In genomic region chr7:16958724-16959123, GRCh38 we compare ENCODE assay signal across 1 cellular context.
TF ChIP-seq lines count a peak whose summit lies in the region.

No MANE protein-coding gene starts in this region.

TF ChIP-seq in HepG2, 621 proteins besides CTCF, POLR2A, EP300 and RAD21 (continued from another document and continues in another):
- TF ChIP-seq ATF4 (CRISPR knock-in tag; IDR thresholded peaks at IDR 0.05) (peak in 1 of 2 experiments; percentile 12; a peak in 1 of 4 replicates), ZMYM2 (CRISPR knock-in tag; IDR thresholded peaks at IDR 0.05) (0 out of 2 replicates have a peak, but pooled peaks have one; percentile 30), HOXD1 (CRISPR knock-in tag; IDR thresholded peaks at IDR 0.05) (no peak), CAMTA2 (CRISPR knock-in tag; IDR thresholded peaks at IDR 0.05; ENCODE audit: borderline replicate concordance) (no peak), RAD51 (IDR thresholded peaks at IDR 0.05; ENCODE audit: borderline replicate concordance) (no peak), HNF4G (IDR thresholded peaks at IDR 0.05; ENCODE audit: borderline replicate concordance, low read depth, low read length) (peak; percentile 59; the same call in 1 of the 2 replicates), HNF4G (CRISPR knock-in tag; IDR thresholded peaks at IDR 0.05; ENCODE audit: borderline replicate concordance, low read depth) (no peak), RFX3 (CRISPR knock-in tag; IDR thresholded peaks at IDR 0.05) (no peak), TCF7 (IDR thresholded peaks at IDR 0.05; ENCODE audit: low read depth) (peak; percentile 90), THRA (CRISPR knock-in tag; IDR thresholded peaks at IDR 0.05; ENCODE audit: borderline replicate concordance) (peak; percentile 21; the same call in 1 of the 2 replicates), ZFP36L2 (CRISPR knock-in tag; IDR thresholded peaks at IDR 0.05) (no peak), BCL6 (CRISPR knock-in tag; IDR thresholded peaks at IDR 0.05) (peak; percentile 82), ZNF224 (CRISPR knock-in tag; IDR thresholded peaks at IDR 0.05) (no peak), ZNF34 (CRISPR knock-in tag; IDR thresholded peaks at IDR 0.05; ENCODE audit: borderline replicate concordance) (no peak), SOX5 (CRISPR knock-in tag; IDR thresholded peaks at IDR 0.05; ENCODE audit: borderline replicate concordance) (peak; percentile 90), FOXP1 (IDR thresholded peaks at IDR 0.05) (no peak), FOXP1 (CRISPR knock-in tag; IDR thresholded peaks at IDR 0.05) (peak; percentile 91), HOXA7 (CRISPR knock-in tag; IDR thresholded peaks at IDR 0.05) (no peak), SIX4 (CRISPR knock-in tag; IDR thresholded peaks at IDR 0.05) (peak; percentile 36; the same call in 1 of the 2 replicates), PHF20 (CRISPR knock-in tag; IDR thresholded peaks at IDR 0.05) (no peak), ZNF570 (CRISPR knock-in tag; IDR thresholded peaks at IDR 0.05; ENCODE audit: borderline replicate concordance) (no peak), ZNF777 (CRISPR knock-in tag; IDR thresholded peaks at IDR 0.05) (no peak), SRSF4 (IDR thresholded peaks at IDR 0.05; ENCODE audit: low read depth, low read length, poor library complexity, severe bottlenecking) (no peak), ZNF614 (CRISPR knock-in tag; IDR thresholded peaks at IDR 0.05; ENCODE audit: borderline replicate concordance) (peak; percentile 57; the same call in 1 of the 2 replicates), GATAD2A (CRISPR knock-in tag; IDR thresholded peaks at IDR 0.05) (peak; percentile 91), ISL2 (CRISPR knock-in tag; IDR thresholded peaks at IDR 0.05) (peak; percentile 97), SOX6 (IDR thresholded peaks at IDR 0.05) (no peak), SOX6 (CRISPR knock-in tag; IDR thresholded peaks at IDR 0.05) (peak; percentile 88), ZFP1 (CRISPR knock-in tag; IDR thresholded peaks at IDR 0.05) (0 out of 2 replicates have a peak, but pooled peaks have one; percentile 45), RARA (CRISPR knock-in tag; IDR thresholded peaks at IDR 0.05) (peak; percentile 64), REXO4 (CRISPR knock-in tag; IDR thresholded peaks at IDR 0.05; ENCODE audit: borderline replicate concordance) (no peak), NCOR1 (IDR thresholded peaks at IDR 0.05; ENCODE audit: borderline replicate concordance, low read length) (peak; percentile 63; the same call in 1 of the 2 replicates), ZNF20 (CRISPR knock-in tag; IDR thresholded peaks at IDR 0.05) (no peak), ZNF792 (CRISPR knock-in tag; IDR thresholded peaks at IDR 0.05) (no peak), ZKSCAN5 (CRISPR knock-in tag; IDR thresholded peaks at IDR 0.05) (no peak), SPEN (CRISPR knock-in tag; IDR thresholded peaks at IDR 0.05; ENCODE audit: low read depth) (no peak), GATA4 (IDR thresholded peaks at IDR 0.05; ENCODE audit: borderline replicate concordance, low read depth) (peak; percentile 30; the same call in 1 of the 2 replicates), MXI1 (IDR thresholded peaks at IDR 0.05; ENCODE audit: borderline replicate concordance, low read depth, low read length) (no peak), NR1H2 (CRISPR knock-in tag; IDR thresholded peaks at IDR 0.05; ENCODE audit: borderline replicate concordance, low read depth) (no peak), SAP130 (CRISPR knock-in tag; IDR thresholded peaks at IDR 0.05; ENCODE audit: low read depth) (peak; percentile 36; the same call in 1 of the 2 replicates), PITX1 (CRISPR knock-in tag; IDR thresholded peaks at IDR 0.05) (no peak), ZNF136 (CRISPR knock-in tag; IDR thresholded peaks at IDR 0.05; ENCODE audit: low read depth) (no peak), XBP1 (CRISPR knock-in tag; IDR thresholded peaks at IDR 0.05) (no peak), ZNF180 (CRISPR knock-in tag; IDR thresholded peaks at IDR 0.05; ENCODE audit: borderline replicate concordance, low read depth) (no peak), CBX5 (CRISPR knock-in tag; IDR thresholded peaks at IDR 0.05; ENCODE audit: borderline replicate concordance) (no peak), ZNF101 (CRISPR knock-in tag; IDR thresholded peaks at IDR 0.05; ENCODE audit: borderline replicate concordance, low read depth) (no peak), POGZ (CRISPR knock-in tag; IDR thresholded peaks at IDR 0.05) (0 out of 2 replicates have a peak, but pooled peaks have one; percentile 36), HIVEP1 (CRISPR knock-in tag; IDR thresholded peaks at IDR 0.05) (no peak), NFATC3 (CRISPR knock-in tag; IDR thresholded peaks at IDR 0.05) (no peak), HNF4A (CRISPR knock-in tag; IDR thresholded peaks at IDR 0.05) (peak; percentile 69; the same call in 1 of the 2 replicates), KDM6A (CRISPR knock-in tag; IDR thresholded peaks at IDR 0.05; ENCODE audit: low read depth) (peak; percentile 36; the same call in 1 of the 2 replicates), CHD2 (IDR thresholded peaks at IDR 0.05; ENCODE audit: low read depth, low read length) (no peak), FOXO1 (CRISPR knock-in tag; IDR thresholded peaks at IDR 0.05) (peak; percentile 39; the same call in 1 of the 2 replicates), ZNF138 (CRISPR knock-in tag; IDR thresholded peaks at IDR 0.05; ENCODE audit: low read depth) (no peak), ZNF205 (CRISPR knock-in tag; IDR thresholded peaks at IDR 0.05) (0 out of 2 replicates have a peak, but pooled peaks have one; percentile 23), SOX13 (IDR thresholded peaks at IDR 0.05) (peak; percentile 71; the same call in 1 of the 2 replicates), SOX13 (CRISPR knock-in tag; conservative IDR thresholded peaks at IDR 0.05 in 1 of 2, IDR thresholded peaks at IDR 0.05 in 1 of 2) (peak in 1 of 2 experiments; percentile 97; a peak in 2 of 4 replicates), SIX1 (CRISPR knock-in tag; IDR thresholded peaks at IDR 0.05; ENCODE audit: borderline replicate concordance) (peak; percentile 76; the same call in 1 of the 2 replicates), SMARCC2 (IDR thresholded peaks at IDR 0.05) (no peak), NCOA2 (CRISPR knock-in tag; IDR thresholded peaks at IDR 0.05) (peak; percentile 87)
- TF ChIP-seq, protein P1, sequence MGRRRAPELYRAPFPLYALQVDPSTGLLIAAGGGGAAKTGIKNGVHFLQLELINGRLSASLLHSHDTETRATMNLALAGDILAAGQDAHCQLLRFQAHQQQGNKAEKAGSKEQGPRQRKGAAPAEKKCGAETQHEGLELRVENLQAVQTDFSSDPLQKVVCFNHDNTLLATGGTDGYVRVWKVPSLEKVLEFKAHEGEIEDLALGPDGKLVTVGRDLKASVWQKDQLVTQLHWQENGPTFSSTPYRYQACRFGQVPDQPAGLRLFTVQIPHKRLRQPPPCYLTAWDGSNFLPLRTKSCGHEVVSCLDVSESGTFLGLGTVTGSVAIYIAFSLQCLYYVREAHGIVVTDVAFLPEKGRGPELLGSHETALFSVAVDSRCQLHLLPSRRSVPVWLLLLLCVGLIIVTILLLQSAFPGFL (CRISPR knock-in tag; IDR thresholded peaks at IDR 0.05), result no peak
- TF ChIP-seq, protein P2, sequence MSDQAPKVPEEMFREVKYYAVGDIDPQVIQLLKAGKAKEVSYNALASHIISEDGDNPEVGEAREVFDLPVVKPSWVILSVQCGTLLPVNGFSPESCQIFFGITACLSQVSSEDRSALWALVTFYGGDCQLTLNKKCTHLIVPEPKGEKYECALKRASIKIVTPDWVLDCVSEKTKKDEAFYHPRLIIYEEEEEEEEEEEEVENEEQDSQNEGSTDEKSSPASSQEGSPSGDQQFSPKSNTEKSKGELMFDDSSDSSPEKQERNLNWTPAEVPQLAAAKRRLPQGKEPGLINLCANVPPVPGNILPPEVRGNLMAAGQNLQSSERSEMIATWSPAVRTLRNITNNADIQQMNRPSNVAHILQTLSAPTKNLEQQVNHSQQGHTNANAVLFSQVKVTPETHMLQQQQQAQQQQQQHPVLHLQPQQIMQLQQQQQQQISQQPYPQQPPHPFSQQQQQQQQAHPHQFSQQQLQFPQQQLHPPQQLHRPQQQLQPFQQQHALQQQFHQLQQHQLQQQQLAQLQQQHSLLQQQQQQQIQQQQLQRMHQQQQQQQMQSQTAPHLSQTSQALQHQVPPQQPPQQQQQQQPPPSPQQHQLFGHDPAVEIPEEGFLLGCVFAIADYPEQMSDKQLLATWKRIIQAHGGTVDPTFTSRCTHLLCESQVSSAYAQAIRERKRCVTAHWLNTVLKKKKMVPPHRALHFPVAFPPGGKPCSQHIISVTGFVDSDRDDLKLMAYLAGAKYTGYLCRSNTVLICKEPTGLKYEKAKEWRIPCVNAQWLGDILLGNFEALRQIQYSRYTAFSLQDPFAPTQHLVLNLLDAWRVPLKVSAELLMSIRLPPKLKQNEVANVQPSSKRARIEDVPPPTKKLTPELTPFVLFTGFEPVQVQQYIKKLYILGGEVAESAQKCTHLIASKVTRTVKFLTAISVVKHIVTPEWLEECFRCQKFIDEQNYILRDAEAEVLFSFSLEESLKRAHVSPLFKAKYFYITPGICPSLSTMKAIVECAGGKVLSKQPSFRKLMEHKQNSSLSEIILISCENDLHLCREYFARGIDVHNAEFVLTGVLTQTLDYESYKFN (CRISPR knock-in tag; conservative IDR thresholded peaks at IDR 0.05), result peak; percentile 80
- TF ChIP-seq, protein P3, sequence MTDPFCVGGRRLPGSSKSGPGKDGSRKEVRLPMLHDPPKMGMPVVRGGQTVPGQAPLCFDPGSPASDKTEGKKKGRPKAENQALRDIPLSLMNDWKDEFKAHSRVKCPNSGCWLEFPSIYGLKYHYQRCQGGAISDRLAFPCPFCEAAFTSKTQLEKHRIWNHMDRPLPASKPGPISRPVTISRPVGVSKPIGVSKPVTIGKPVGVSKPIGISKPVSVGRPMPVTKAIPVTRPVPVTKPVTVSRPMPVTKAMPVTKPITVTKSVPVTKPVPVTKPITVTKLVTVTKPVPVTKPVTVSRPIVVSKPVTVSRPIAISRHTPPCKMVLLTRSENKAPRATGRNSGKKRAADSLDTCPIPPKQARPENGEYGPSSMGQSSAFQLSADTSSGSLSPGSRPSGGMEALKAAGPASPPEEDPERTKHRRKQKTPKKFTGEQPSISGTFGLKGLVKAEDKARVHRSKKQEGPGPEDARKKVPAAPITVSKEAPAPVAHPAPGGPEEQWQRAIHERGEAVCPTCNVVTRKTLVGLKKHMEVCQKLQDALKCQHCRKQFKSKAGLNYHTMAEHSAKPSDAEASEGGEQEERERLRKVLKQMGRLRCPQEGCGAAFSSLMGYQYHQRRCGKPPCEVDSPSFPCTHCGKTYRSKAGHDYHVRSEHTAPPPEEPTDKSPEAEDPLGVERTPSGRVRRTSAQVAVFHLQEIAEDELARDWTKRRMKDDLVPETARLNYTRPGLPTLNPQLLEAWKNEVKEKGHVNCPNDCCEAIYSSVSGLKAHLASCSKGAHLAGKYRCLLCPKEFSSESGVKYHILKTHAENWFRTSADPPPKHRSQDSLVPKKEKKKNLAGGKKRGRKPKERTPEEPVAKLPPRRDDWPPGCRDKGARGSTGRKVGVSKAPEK (CRISPR knock-in tag; IDR thresholded peaks at IDR 0.05; ENCODE audit: borderline replicate concordance), result no peak
- TF ChIP-seq, protein P4, sequence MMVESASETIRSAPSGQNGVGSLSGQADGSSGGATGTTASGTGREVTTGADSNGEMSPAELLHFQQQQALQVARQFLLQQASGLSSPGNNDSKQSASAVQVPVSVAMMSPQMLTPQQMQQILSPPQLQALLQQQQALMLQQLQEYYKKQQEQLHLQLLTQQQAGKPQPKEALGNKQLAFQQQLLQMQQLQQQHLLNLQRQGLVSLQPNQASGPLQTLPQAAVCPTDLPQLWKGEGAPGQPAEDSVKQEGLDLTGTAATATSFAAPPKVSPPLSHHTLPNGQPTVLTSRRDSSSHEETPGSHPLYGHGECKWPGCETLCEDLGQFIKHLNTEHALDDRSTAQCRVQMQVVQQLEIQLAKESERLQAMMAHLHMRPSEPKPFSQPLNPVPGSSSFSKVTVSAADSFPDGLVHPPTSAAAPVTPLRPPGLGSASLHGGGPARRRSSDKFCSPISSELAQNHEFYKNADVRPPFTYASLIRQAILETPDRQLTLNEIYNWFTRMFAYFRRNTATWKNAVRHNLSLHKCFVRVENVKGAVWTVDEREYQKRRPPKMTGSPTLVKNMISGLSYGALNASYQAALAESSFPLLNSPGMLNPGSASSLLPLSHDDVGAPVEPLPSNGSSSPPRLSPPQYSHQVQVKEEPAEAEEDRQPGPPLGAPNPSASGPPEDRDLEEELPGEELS (CRISPR knock-in tag; IDR thresholded peaks at IDR 0.05), result peak; percentile 87
- TF ChIP-seq, protein P5, sequence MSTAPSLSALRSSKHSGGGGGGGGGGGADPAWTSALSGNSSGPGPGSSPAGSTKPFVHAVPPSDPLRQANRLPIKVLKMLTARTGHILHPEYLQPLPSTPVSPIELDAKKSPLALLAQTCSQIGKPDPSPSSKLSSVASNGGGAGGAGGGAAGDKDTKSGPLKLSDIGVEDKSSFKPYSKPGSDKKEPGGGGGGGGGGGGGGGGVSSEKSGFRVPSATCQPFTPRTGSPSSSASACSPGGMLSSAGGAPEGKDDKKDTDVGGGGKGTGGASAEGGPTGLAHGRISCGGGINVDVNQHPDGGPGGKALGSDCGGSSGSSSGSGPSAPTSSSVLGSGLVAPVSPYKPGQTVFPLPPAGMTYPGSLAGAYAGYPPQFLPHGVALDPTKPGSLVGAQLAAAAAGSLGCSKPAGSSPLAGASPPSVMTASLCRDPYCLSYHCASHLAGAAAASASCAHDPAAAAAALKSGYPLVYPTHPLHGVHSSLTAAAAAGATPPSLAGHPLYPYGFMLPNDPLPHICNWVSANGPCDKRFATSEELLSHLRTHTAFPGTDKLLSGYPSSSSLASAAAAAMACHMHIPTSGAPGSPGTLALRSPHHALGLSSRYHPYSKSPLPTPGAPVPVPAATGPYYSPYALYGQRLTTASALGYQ (CRISPR knock-in tag; IDR thresholded peaks at IDR 0.05), result peak; percentile 61
